In the genomic region with DNA sequence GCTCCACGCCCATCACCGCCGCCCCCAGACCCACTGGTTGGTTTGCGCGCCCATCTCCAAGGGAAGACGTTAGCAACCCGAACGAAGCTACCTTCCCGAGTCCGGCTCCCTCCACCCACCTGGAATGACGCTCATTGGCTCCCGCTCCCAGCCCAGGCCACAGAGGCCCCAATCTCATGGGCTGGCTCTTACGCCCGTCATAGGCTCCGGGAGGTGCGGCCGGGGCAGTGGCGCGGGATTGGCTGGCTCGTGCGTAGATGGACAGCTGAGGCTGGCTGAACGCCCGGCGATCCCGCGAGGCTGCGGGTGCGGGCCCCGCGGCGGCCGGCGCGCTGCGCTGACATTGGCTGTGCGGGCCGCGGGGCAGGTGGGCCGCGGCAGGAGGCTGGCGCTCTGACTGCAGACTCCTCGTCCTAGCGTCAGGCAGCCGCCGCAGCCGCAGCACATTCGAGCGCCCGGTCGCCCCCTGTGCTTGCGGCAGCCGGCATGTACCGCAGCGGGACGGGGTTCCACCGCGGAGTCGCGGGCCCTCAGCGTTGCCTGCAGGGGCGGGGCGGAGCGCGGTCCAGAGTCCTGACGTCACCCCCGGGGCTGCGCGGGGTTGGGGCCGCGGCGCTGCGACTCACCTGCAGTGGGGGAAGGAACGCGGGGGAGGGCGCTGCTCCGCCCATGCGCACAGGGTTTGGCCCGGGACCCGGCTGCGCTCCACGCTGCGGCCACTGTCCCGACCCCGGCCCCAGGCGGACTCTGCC, we compare ENCODE assay signal across 7 cellular contexts. TPM values are rescaled to one million over a fixed set of nuclear protein-coding genes. Genes with fewer than 3 reads are reported as not detected.
DNase-seq lines count a peak whose midpoint lies in the region; ATAC-seq and TF ChIP-seq lines count a peak whose summit lies in the region.

No MANE protein-coding gene starts in this region.

- H3K36me3 ChIP-seq in mammary epithelial cell (ENCODE audit: insufficient read depth, low read length) = no peaks in the 10 kb centered on the region
- no peaks in the 10 kb centered on the region; the same call in 1 of the 2 replicates for H3K36me3 ChIP-seq in iPS-20b (ENCODE audit: insufficient read depth, low read depth, low read length)
- no peaks in the 10 kb centered on the region for H3K36me3 ChIP-seq in skeletal muscle tissue (ENCODE audit: control insufficient read depth in 3 of 3, insufficient read depth in 3 of 3, low read length in 3 of 3)

- peak; percentile 92 for DNase-seq in NCI-H2107 (lab: John Stamatoyannopoulos, UW)
- peak; percentile 100 for DNase-seq in mammary epithelial cell

- H3K27ac ChIP-seq in VCaP = peak overlapping the region; percentile 90
- H3K27ac ChIP-seq in mammary epithelial cell (ENCODE audit: insufficient read depth, low read depth, low read length) = peak overlapping the region; percentile 70
- peak overlapping the region; percentile 85 for H3K27ac ChIP-seq in iPS-20b (ENCODE audit: low read length)
- H3K27ac ChIP-seq in skeletal muscle tissue (ENCODE audit: low read depth, low read length) = no peak overlapping the region

- H3K79me2 ChIP-seq in mammary epithelial cell (ENCODE audit: insufficient read depth, low read length) = peaks cover 42% of the 10 kb centered on the region

- H4K20me1 ChIP-seq in mammary epithelial cell (ENCODE audit: insufficient read depth, low read length) = no peaks in the 10 kb centered on the region

- BruUV-seq in mammary epithelial cell (replicated peaks; lab: Mats Ljungman, UMichigan) = no TSS peak

- ATAC-seq in GM18511 (IDR thresholded peaks at IDR 0.05; ENCODE audit: unreplicated experiment) (peak; percentile 97), HG03064 (IDR thresholded peaks at IDR 0.05; ENCODE audit: low read depth, unreplicated experiment) (peak; percentile 95)

- H2AFZ ChIP-seq in mammary epithelial cell (ENCODE audit: low read depth, low read length) = peak overlapping the region; percentile 99

- H3K4me3 ChIP-seq in mammary epithelial cell (replicated peaks in 1 of 3; ENCODE audit: insufficient read depth in 1 of 3, low read depth in 2 of 3, low read length in 3 of 3) (peak overlapping the region; percentile 79 to 100 (median 99)), iPS-20b (ENCODE audit: low read length) (peak overlapping the region; percentile 93), skeletal muscle tissue (ENCODE audit: low read length in 3 of 3) (peak overlapping the region; percentile 82 to 87 (median 84))

- CTCF ChIA-PET in mammary epithelial cell (lab: Charles Lee; ENCODE audit: low non-redundant PET) = interaction anchor here (0.6 kb wide), 1 partner anchor 21 kb away, joined by 4 read pairs; no protein-coding TSS in a partner anchor

- 2% methylated on average over 42 of the region's 85 CpGs for whole genome bisulfite sequencing in mammary epithelial cell (ENCODE audit: low coverage, missing lambda C conversion rate)

- H3K27me3 ChIP-seq in mammary epithelial cell (ENCODE audit: insufficient read depth, low read length) = no peaks in the 10 kb centered on the region
- no peaks in the 10 kb centered on the region for H3K27me3 ChIP-seq in iPS-20b (ENCODE audit: insufficient read depth, low read length)
- peaks cover 0 to 9% (median 0%) of the 10 kb centered on the region in 3 donors for H3K27me3 ChIP-seq in skeletal muscle tissue (ENCODE audit: control insufficient read depth in 3 of 3, insufficient read depth in 3 of 3, low read length in 3 of 3)

- in situ Hi-C loops in mammary epithelial cell (cut with MboI; ENCODE audit: low sequenced_read_pairs in 2 of 2) = no loop called here

- dilution Hi-C loops in mammary epithelial cell (cut with HindIII; ENCODE audit: low sequenced_read_pairs) = no loop called here

- intact Hi-C loops in mammary epithelial cell (cut with micrococcal nuclease) = loop anchor here (1.0 to 5.0 kb wide), 3 partner anchors 50 to 116 kb away; no protein-coding TSS in a partner anchor

- TF ChIP-seq CTCF in VCaP (conservative IDR thresholded peaks at IDR 0.05) = peak; percentile 31
- TF ChIP-seq CTCF in mammary epithelial cell (conservative IDR thresholded peaks at IDR 0.05 in 1 of 2, IDR thresholded peaks at IDR 0.05 in 1 of 2; ENCODE audit: extremely low read depth in 1 of 2, insufficient read depth in 1 of 2, low read depth in 1 of 2, low read length in 2 of 2) = peak in 1 of 2 donors; percentile 18

- H3K4me1 ChIP-seq in mammary epithelial cell (ENCODE audit: insufficient read depth, low read length) (peaks cover 11% of the 10 kb centered on the region), iPS-20b (ENCODE audit: insufficient read depth, low read length) (peaks cover 13% of the 10 kb centered on the region; the same call in 1 of the 2 replicates), skeletal muscle tissue (ENCODE audit: control insufficient read depth in 3 of 3, insufficient read depth in 3 of 3, low read length in 3 of 3) (peaks cover 6 to 8% (median 7%) of the 10 kb centered on the region in 3 donors)

- H3K9me3 ChIP-seq in mammary epithelial cell (replicated peaks; ENCODE audit: insufficient read depth, low read length) (no peaks in the 10 kb centered on the region), iPS-20b (ENCODE audit: insufficient read depth, low read depth, low read length) (no peaks in the 10 kb centered on the region), skeletal muscle tissue (ENCODE audit: control insufficient read depth in 3 of 3, low read length in 3 of 3) (no peaks in the 10 kb centered on the region)

- peak overlapping the region; percentile 100 for H3K4me2 ChIP-seq in mammary epithelial cell (ENCODE audit: insufficient read depth, low read depth, low read length)

- H3K9ac ChIP-seq in mammary epithelial cell (ENCODE audit: insufficient read depth, low read length) (peak overlapping the region; percentile 85), iPS-20b (ENCODE audit: low read depth, low read length) (peak overlapping the region; percentile 91), skeletal muscle tissue (ENCODE audit: low read depth in 1 of 3, low read length in 3 of 3) (peak overlapping the region in 2 of 3 donors; percentile 62 to 89)

RNA-seq across cellular contexts. Expression of a gene that starts 0.5 kb away (rescaled TPM):
- total RNA-seq in mammary epithelial cell (10 to 100 TPM; 53.2 to 76.9 TPM), skeletal muscle tissue (72.0 TPM)
- polyA plus RNA-seq in mammary epithelial cell = 46.2 TPM
- 113 TPM for polyA minus RNA-seq in mammary epithelial cell
